1 cellular context compared by ENCODE assay signal in the genomic region with DNA sequence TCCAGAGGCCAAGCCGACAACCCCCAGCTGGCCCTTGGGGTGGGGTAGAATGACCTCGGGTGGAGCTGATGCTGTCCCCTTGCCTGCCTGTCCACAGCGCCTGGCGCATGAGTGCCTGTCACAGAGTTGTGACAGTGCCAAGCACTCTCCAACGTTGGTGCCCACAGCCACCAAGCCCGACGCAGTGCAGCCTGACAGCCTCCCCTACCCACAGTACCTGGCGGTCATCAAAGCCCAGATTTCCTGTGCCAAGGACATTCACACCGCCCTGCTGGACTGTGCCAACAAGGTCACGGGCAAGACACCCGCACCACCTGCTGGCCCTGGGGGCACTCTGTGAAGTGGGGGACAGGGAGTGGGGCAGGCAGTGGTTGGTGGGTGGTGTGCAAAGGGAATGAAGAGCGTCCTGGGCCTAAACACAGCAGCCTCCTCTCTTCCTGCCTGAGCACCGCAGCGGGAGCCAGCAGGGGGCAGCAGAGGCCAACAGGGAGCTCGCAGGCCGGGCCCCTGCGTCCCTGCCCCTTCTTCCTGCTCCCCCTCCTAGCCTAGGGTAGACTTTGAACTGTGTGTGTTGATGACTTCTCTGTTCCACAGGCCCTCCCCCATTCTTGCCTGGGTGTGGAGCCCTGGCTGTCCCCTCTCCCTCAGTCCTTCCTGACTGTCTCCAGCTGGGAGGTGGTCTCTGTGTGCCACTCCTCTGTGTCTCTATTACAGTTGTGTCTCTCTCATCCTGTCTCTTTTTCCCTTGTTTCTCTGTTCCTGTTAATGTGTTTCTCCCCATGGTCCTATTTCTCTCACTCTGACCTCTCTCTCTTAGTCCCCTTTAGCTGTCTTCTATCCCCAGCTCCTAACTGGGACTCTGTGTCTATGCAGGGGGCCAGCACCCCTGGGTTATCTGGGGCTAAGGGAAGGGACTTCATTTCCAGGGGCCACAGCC.
TF ChIP-seq lines count a peak whose summit lies in the region.

No MANE protein-coding gene starts in this region.

TF ChIP-seq in K562, 482 proteins besides CTCF, POLR2A, EP300 and RAD21 (continued from another document and continues in another):
- TF ChIP-seq, protein P1, sequence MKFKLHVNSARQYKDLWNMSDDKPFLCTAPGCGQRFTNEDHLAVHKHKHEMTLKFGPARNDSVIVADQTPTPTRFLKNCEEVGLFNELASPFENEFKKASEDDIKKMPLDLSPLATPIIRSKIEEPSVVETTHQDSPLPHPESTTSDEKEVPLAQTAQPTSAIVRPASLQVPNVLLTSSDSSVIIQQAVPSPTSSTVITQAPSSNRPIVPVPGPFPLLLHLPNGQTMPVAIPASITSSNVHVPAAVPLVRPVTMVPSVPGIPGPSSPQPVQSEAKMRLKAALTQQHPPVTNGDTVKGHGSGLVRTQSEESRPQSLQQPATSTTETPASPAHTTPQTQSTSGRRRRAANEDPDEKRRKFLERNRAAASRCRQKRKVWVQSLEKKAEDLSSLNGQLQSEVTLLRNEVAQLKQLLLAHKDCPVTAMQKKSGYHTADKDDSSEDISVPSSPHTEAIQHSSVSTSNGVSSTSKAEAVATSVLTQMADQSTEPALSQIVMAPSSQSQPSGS (CRISPR knock-in tag; IDR thresholded peaks at IDR 0.05) = no peak
- TF ChIP-seq NCOA6 (IDR thresholded peaks at IDR 0.05) (no peak), NFIX (CRISPR knock-in tag; IDR thresholded peaks at IDR 0.05; ENCODE audit: low read depth) (no peak), SRSF3 (IDR thresholded peaks at IDR 0.05; ENCODE audit: insufficient read depth, low read length) (no peak), ZNF717 (CRISPR knock-in tag; IDR thresholded peaks at IDR 0.05) (no peak), ERF (CRISPR knock-in tag; IDR thresholded peaks at IDR 0.05) (no peak), RBFOX2 (IDR thresholded peaks at IDR 0.05; ENCODE audit: low read depth, low read length) (peak; percentile 65), BMI1 (IDR thresholded peaks at IDR 0.05; ENCODE audit: low read length) (no peak), RBM39 (optimal IDR thresholded peaks at IDR 0.05; ENCODE audit: low read depth, low read length) (no peak), GATAD2A (IDR thresholded peaks at IDR 0.05) (0 out of 2 replicates have a peak, but pooled peaks have one; percentile 17), EHMT2 (IDR thresholded peaks at IDR 0.05) (no peak), FOXA3 (CRISPR knock-in tag; conservative IDR thresholded peaks at IDR 0.05 in 1 of 2, IDR thresholded peaks at IDR 0.05 in 1 of 2) (no peak), CXXC5 (CRISPR knock-in tag; IDR thresholded peaks at IDR 0.05) (peak; percentile 65), NFXL1 (CRISPR knock-in tag; IDR thresholded peaks at IDR 0.05) (no peak), RB1 (IDR thresholded peaks at IDR 0.05; ENCODE audit: low read depth) (peak; percentile 84), ZNF586 (CRISPR knock-in tag; conservative IDR thresholded peaks at IDR 0.05) (no peak), WHSC1 (IDR thresholded peaks at IDR 0.05; ENCODE audit: low read length) (no peak), SREBF1 (IDR thresholded peaks at IDR 0.05; ENCODE audit: borderline replicate concordance, low read depth, low read length) (no peak), BHLHE40 (IDR thresholded peaks at IDR 0.05; ENCODE audit: low read length) (no peak; the same call in 1 of the 2 replicates), KLF13 (tag; IDR thresholded peaks at IDR 0.05; ENCODE audit: borderline replicate concordance, low read depth) (no peak), ZNF354B (CRISPR knock-in tag; IDR thresholded peaks at IDR 0.05) (no peak), PPARD (CRISPR knock-in tag; IDR thresholded peaks at IDR 0.05) (no peak), NEUROD1 (IDR thresholded peaks at IDR 0.05; ENCODE audit: borderline replicate concordance, low read depth, low read length, partially characterized antibody) (no peak)
- TF ChIP-seq, protein P2, sequence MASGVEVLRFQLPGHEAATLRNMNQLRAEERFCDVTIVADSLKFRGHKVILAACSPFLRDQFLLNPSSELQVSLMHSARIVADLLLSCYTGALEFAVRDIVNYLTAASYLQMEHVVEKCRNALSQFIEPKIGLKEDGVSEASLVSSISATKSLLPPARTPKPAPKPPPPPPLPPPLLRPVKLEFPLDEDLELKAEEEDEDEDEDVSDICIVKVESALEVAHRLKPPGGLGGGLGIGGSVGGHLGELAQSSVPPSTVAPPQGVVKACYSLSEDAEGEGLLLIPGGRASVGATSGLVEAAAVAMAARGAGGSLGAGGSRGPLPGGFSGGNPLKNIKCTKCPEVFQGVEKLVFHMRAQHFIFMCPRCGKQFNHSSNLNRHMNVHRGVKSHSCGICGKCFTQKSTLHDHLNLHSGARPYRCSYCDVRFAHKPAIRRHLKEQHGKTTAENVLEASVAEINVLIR (CRISPR knock-in tag; IDR thresholded peaks at IDR 0.05) = no peak
- TF ChIP-seq, protein P3, sequence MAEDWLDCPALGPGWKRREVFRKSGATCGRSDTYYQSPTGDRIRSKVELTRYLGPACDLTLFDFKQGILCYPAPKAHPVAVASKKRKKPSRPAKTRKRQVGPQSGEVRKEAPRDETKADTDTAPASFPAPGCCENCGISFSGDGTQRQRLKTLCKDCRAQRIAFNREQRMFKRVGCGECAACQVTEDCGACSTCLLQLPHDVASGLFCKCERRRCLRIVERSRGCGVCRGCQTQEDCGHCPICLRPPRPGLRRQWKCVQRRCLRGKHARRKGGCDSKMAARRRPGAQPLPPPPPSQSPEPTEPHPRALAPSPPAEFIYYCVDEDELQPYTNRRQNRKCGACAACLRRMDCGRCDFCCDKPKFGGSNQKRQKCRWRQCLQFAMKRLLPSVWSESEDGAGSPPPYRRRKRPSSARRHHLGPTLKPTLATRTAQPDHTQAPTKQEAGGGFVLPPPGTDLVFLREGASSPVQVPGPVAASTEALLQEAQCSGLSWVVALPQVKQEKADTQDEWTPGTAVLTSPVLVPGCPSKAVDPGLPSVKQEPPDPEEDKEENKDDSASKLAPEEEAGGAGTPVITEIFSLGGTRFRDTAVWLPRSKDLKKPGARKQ (CRISPR knock-in tag; IDR thresholded peaks at IDR 0.05) = no peak
- TF ChIP-seq, protein P4, sequence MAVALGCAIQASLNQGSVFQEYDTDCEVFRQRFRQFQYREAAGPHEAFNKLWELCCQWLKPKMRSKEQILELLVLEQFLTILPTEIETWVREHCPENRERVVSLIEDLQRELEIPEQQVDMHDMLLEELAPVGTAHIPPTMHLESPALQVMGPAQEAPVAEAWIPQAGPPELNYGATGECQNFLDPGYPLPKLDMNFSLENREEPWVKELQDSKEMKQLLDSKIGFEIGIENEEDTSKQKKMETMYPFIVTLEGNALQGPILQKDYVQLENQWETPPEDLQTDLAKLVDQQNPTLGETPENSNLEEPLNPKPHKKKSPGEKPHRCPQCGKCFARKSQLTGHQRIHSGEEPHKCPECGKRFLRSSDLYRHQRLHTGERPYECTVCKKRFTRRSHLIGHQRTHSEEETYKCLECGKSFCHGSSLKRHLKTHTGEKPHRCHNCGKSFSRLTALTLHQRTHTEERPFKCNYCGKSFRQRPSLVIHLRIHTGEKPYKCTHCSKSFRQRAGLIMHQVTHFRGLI (CRISPR knock-in tag; IDR thresholded peaks at IDR 0.05) = no peak
- TF ChIP-seq, protein P5, sequence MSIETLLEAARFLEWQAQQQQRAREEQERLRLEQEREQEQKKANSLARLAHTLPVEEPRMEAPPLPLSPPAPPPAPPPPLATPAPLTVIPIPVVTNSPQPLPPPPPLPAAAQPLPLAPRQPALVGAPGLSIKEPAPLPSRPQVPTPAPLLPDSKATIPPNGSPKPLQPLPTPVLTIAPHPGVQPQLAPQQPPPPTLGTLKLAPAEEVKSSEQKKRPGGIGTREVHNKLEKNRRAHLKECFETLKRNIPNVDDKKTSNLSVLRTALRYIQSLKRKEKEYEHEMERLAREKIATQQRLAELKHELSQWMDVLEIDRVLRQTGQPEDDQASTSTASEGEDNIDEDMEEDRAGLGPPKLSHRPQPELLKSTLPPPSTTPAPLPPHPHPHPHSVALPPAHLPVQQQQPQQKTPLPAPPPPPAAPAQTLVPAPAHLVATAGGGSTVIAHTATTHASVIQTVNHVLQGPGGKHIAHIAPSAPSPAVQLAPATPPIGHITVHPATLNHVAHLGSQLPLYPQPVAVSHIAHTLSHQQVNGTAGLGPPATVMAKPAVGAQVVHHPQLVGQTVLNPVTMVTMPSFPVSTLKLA (conservative IDR thresholded peaks at IDR 0.05) = no peak
- TF ChIP-seq, protein P6, sequence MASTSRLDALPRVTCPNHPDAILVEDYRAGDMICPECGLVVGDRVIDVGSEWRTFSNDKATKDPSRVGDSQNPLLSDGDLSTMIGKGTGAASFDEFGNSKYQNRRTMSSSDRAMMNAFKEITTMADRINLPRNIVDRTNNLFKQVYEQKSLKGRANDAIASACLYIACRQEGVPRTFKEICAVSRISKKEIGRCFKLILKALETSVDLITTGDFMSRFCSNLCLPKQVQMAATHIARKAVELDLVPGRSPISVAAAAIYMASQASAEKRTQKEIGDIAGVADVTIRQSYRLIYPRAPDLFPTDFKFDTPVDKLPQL (IDR thresholded peaks at IDR 0.05; ENCODE audit: extremely low read depth, insufficient read length) = no peak
- TF ChIP-seq, protein P7, sequence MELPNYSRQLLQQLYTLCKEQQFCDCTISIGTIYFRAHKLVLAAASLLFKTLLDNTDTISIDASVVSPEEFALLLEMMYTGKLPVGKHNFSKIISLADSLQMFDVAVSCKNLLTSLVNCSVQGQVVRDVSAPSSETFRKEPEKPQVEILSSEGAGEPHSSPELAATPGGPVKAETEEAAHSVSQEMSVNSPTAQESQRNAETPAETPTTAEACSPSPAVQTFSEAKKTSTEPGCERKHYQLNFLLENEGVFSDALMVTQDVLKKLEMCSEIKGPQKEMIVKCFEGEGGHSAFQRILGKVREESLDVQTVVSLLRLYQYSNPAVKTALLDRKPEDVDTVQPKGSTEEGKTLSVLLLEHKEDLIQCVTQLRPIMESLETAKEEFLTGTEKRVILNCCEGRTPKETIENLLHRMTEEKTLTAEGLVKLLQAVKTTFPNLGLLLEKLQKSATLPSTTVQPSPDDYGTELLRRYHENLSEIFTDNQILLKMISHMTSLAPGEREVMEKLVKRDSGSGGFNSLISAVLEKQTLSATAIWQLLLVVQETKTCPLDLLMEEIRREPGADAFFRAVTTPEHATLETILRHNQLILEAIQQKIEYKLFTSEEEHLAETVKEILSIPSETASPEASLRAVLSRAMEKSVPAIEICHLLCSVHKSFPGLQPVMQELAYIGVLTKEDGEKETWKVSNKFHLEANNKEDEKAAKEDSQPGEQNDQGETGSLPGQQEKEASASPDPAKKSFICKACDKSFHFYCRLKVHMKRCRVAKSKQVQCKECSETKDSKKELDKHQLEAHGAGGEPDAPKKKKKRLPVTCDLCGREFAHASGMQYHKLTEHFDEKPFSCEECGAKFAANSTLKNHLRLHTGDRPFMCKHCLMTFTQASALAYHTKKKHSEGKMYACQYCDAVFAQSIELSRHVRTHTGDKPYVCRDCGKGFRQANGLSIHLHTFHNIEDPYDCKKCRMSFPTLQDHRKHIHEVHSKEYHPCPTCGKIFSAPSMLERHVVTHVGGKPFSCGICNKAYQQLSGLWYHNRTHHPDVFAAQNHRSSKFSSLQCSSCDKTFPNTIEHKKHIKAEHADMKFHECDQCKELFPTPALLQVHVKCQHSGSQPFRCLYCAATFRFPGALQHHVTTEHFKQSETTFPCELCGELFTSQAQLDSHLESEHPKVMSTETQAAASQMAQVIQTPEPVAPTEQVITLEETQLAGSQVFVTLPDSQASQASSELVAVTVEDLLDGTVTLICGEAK (IDR thresholded peaks at IDR 0.05) = no peak
- TF ChIP-seq, protein P7 (CRISPR knock-in tag; IDR thresholded peaks at IDR 0.05) = no peak
- TF ChIP-seq, protein P8, sequence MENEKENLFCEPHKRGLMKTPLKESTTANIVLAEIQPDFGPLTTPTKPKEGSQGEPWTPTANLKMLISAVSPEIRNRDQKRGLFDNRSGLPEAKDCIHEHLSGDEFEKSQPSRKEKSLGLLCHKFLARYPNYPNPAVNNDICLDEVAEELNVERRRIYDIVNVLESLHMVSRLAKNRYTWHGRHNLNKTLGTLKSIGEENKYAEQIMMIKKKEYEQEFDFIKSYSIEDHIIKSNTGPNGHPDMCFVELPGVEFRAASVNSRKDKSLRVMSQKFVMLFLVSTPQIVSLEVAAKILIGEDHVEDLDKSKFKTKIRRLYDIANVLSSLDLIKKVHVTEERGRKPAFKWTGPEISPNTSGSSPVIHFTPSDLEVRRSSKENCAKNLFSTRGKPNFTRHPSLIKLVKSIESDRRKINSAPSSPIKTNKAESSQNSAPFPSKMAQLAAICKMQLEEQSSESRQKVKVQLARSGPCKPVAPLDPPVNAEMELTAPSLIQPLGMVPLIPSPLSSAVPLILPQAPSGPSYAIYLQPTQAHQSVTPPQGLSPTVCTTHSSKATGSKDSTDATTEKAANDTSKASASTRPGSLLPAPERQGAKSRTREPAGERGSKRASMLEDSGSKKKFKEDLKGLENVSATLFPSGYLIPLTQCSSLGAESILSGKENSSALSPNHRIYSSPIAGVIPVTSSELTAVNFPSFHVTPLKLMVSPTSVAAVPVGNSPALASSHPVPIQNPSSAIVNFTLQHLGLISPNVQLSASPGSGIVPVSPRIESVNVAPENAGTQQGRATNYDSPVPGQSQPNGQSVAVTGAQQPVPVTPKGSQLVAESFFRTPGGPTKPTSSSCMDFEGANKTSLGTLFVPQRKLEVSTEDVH (IDR thresholded peaks at IDR 0.05; ENCODE audit: low read depth, partially characterized antibody) = peak; percentile 43
